In the genomic region with DNA sequence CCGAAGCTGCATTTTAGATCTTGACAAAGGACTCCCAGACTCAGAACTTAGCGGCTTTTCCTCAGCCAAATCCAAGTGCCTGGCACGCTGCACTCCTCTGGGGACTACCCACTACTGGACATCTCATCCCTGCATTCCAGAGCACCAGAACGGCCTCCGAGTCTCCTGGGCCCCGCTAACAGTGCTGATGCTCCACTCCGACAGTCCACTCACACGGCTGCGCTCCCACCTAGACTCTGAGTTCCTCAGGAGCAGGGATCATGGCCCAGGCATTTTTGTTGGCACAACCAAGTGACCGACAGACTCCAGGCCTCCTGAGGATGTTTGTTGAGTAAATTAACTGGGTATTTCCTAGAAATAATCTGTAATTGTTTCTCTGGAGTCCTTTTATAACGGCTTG, we compare ENCODE assay signal across 13 cellular contexts.
DNase-seq lines count a peak whose midpoint lies in the region; ATAC-seq and TF ChIP-seq lines count a peak whose summit lies in the region.
"Had no signal": no experiment of that assay in that cellular context is flagged by ENCODE, and none has a peak within 500 bp of the region (broad histone marks: within the 10 kb centered on the region; RNA-seq: fewer than 3 reads in every experiment).

No MANE protein-coding gene starts in this region.

- no peak for TF ChIP-seq CTCF in GM23338 (conservative IDR thresholded peaks at IDR 0.05; ENCODE audit: low read depth in 2 of 2)
- TF ChIP-seq CTCF in WTC11 (IDR thresholded peaks at IDR 0.05) = no peak
- no peak for TF ChIP-seq CTCF in endothelial cell (IDR thresholded peaks at IDR 0.05; ENCODE audit: unreplicated experiment)

- H3K4me3 Mint-ChIP-seq in GM23338 (no peak overlapping the region), WTC11 (no peak overlapping the region), endothelial cell (ENCODE audit: unreplicated experiment) (peak overlapping the region; percentile 58)
- H3K4me3 Mint-ChIP-seq in stimulated activated effector memory CD8-positive, alpha-beta T cell treated with anti-CD3 and anti-CD28 coated beads, Interleukin-12 subunit alpha, Interleukin-12 subunit beta, amount 100 ng/mL, for 72 hours = no peak overlapping the region
- H3K4me3 Mint-ChIP-seq: B cell; CD4-positive, alpha-beta memory T cell had no signal

- CTCF ChIA-PET in WTC11 (lab: Charles Lee) = no interaction called here

- DNase-seq in GM23338 (ENCODE audit: low spot score) (no peak), WTC11 (ENCODE audit: low spot score) (no peak), endothelial cell (ENCODE audit: low spot score) (no peak), LoVo (ENCODE audit: low spot score) (no peak), OCI-M1 (lab: John Stamatoyannopoulos, UW) (no peak), EL (no peak), RKO (ENCODE audit: low spot score) (no peak)
- DNase-seq in stimulated activated effector memory CD8-positive, alpha-beta T cell treated with anti-CD3 and anti-CD28 coated beads, Interleukin-12 subunit alpha, Interleukin-12 subunit beta, amount 100 ng/mL, for 72 hours (ENCODE audit: low spot score in 2 of 2) = no peak
- DNase-seq: CD4-positive, alpha-beta memory T cell; DMS79 had no signal

- no peak for ATAC-seq in GM23338
- no peak for ATAC-seq in WTC11
- no peak for ATAC-seq in stimulated activated effector memory CD8-positive, alpha-beta T cell treated with anti-CD3 and anti-CD28 coated beads, Interleukin-12 subunit alpha, Interleukin-12 subunit beta, amount 100 ng/mL, for 72 hours

- H3K27ac ChIP-seq in GM23338 (ENCODE audit: low read depth) = no peak overlapping the region
- H3K27ac ChIP-seq: C4-2B had no signal

- H3K4me3 ChIP-seq in GM23338 = no peak overlapping the region

- 0 out of 2 replicates have a peak, but pooled peaks cover 3% of the 10 kb centered on the region for H3F3A ChIP-seq in GM23338 (replicated peaks; ENCODE audit: low read depth)

- no peaks in the 10 kb centered on the region for H3K4me1 ChIP-seq in GM23338 (ENCODE audit: insufficient read depth)

- H3K9me3 Mint-ChIP-seq in GM23338 (no peaks in the 10 kb centered on the region), WTC11 (peaks cover 3% of the 10 kb centered on the region; the same call in 1 of the 2 replicates), endothelial cell (ENCODE audit: unreplicated experiment) (no peaks in the 10 kb centered on the region)
- no peaks in the 10 kb centered on the region for H3K9me3 Mint-ChIP-seq in stimulated activated effector memory CD8-positive, alpha-beta T cell treated with anti-CD3 and anti-CD28 coated beads, Interleukin-12 subunit alpha, Interleukin-12 subunit beta, amount 100 ng/mL, for 72 hours
- H3K9me3 Mint-ChIP-seq: CD4-positive, alpha-beta memory T cell; IgD-negative memory B cell had no signal

- H3K4me1 Mint-ChIP-seq in GM23338 (no peaks in the 10 kb centered on the region), WTC11 (no peaks in the 10 kb centered on the region), endothelial cell (ENCODE audit: unreplicated experiment) (no peaks in the 10 kb centered on the region)
- no peaks in the 10 kb centered on the region for H3K4me1 Mint-ChIP-seq in stimulated activated effector memory CD8-positive, alpha-beta T cell treated with anti-CD3 and anti-CD28 coated beads, Interleukin-12 subunit alpha, Interleukin-12 subunit beta, amount 100 ng/mL, for 72 hours
- H3K4me1 Mint-ChIP-seq: B cell; CD4-positive, alpha-beta memory T cell; IgD-negative memory B cell had no signal

- H2AFZ ChIP-seq in GM23338 = no peak overlapping the region

- H3K79me2 ChIP-seq in GM23338 (replicated peaks; ENCODE audit: insufficient read depth) = no peaks in the 10 kb centered on the region

- H3K27ac Mint-ChIP-seq in GM23338 = peak overlapping the region; percentile 53; the same call in 1 of the 2 replicates
- peak overlapping the region; percentile 72; the same call in 1 of the 2 replicates for H3K27ac Mint-ChIP-seq in WTC11
- no peak overlapping the region for H3K27ac Mint-ChIP-seq in endothelial cell (ENCODE audit: unreplicated experiment)
- H3K27ac Mint-ChIP-seq in stimulated activated effector memory CD8-positive, alpha-beta T cell treated with anti-CD3 and anti-CD28 coated beads, Interleukin-12 subunit alpha, Interleukin-12 subunit beta, amount 100 ng/mL, for 72 hours = peak overlapping the region; percentile 59
- H3K27ac Mint-ChIP-seq: B cell; CD4-positive, alpha-beta memory T cell; IgD-negative memory B cell had no signal

- peaks cover 71% of the 10 kb centered on the region for H3K36me3 ChIP-seq in GM23338 (ENCODE audit: insufficient read depth)

- POLR2A ChIA-PET in WTC11 (lab: Charles Lee) = no interaction called here

- peaks cover 14% of the 10 kb centered on the region for H3K27me3 Mint-ChIP-seq in GM23338 (ENCODE audit: insufficient read depth, low read depth, poor library complexity)
- H3K27me3 Mint-ChIP-seq in WTC11 (ENCODE audit: low read depth) = no peaks in the 10 kb centered on the region
- H3K27me3 Mint-ChIP-seq in endothelial cell (ENCODE audit: unreplicated experiment) = peaks cover 7% of the 10 kb centered on the region
- H3K27me3 Mint-ChIP-seq: B cell; CD4-positive, alpha-beta memory T cell; IgD-negative memory B cell had no signal

- H3K27me3 ChIP-seq in GM23338 (ENCODE audit: insufficient read depth) = no peaks in the 10 kb centered on the region

- H3K9me2 ChIP-seq in GM23338 (ENCODE audit: insufficient read depth) = no peaks in the 10 kb centered on the region

- H3K4me2 ChIP-seq in GM23338 = no peak overlapping the region

- H3K36me3 Mint-ChIP-seq in GM23338 (ENCODE audit: low read depth) = peaks cover 94% of the 10 kb centered on the region
- peaks cover 90% of the 10 kb centered on the region for H3K36me3 Mint-ChIP-seq in WTC11
- H3K36me3 Mint-ChIP-seq in endothelial cell (ENCODE audit: low read depth, unreplicated experiment) = peaks cover 67% of the 10 kb centered on the region
- H3K36me3 Mint-ChIP-seq in stimulated activated effector memory CD8-positive, alpha-beta T cell treated with anti-CD3 and anti-CD28 coated beads, Interleukin-12 subunit alpha, Interleukin-12 subunit beta, amount 100 ng/mL, for 72 hours = no peaks in the 10 kb centered on the region

- peaks cover 4% of the 10 kb centered on the region for H4K20me1 ChIP-seq in GM23338 (replicated peaks; ENCODE audit: insufficient read depth)

TF ChIP-seq in GM23338, 12 proteins besides CTCF, POLR2A, EP300 and RAD21 (continues in another document):
- TF ChIP-seq JUNB (IDR thresholded peaks at IDR 0.05; ENCODE audit: unreplicated experiment) (no peak), CREB1 (CRISPR knock-in tag; IDR thresholded peaks at IDR 0.05; ENCODE audit: low read depth) (no peak), ZNF331 (CRISPR knock-in tag; IDR thresholded peaks at IDR 0.05; ENCODE audit: low read depth) (no peak), NANOG (IDR thresholded peaks at IDR 0.05; ENCODE audit: borderline replicate concordance) (no peak), EZH2phosphoT487 (IDR thresholded peaks at IDR 0.05; ENCODE audit: unreplicated experiment) (no peak), ZNF114 (CRISPR knock-in tag; IDR thresholded peaks at IDR 0.05) (no peak)

TF ChIP-seq in WTC11, 78 proteins besides CTCF, POLR2A, EP300 and RAD21 (continues in another document):
- no peak for TF ChIP-seq FOXK1 (CRISPR knock-in tag; IDR thresholded peaks at IDR 0.05)
- no peak for TF ChIP-seq KAT7 (CRISPR knock-in tag; IDR thresholded peaks at IDR 0.05; ENCODE audit: borderline replicate concordance)
- TF ChIP-seq, protein P1, sequence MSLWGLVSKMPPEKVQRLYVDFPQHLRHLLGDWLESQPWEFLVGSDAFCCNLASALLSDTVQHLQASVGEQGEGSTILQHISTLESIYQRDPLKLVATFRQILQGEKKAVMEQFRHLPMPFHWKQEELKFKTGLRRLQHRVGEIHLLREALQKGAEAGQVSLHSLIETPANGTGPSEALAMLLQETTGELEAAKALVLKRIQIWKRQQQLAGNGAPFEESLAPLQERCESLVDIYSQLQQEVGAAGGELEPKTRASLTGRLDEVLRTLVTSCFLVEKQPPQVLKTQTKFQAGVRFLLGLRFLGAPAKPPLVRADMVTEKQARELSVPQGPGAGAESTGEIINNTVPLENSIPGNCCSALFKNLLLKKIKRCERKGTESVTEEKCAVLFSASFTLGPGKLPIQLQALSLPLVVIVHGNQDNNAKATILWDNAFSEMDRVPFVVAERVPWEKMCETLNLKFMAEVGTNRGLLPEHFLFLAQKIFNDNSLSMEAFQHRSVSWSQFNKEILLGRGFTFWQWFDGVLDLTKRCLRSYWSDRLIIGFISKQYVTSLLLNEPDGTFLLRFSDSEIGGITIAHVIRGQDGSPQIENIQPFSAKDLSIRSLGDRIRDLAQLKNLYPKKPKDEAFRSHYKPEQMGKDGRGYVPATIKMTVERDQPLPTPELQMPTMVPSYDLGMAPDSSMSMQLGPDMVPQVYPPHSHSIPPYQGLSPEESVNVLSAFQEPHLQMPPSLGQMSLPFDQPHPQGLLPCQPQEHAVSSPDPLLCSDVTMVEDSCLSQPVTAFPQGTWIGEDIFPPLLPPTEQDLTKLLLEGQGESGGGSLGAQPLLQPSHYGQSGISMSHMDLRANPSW (CRISPR knock-in tag; conservative IDR thresholded peaks at IDR 0.05; ENCODE audit: low read depth) = no peak
